19 cellular contexts compared by ENCODE assay signal in genomic region chr12:95600567-95600966, GRCh38.
"Had no signal": no experiment of that assay in that cellular context is flagged by ENCODE, and none has a peak within 500 bp of the region (broad histone marks: within the 10 kb centered on the region; RNA-seq: fewer than 3 reads in every experiment).

No MANE protein-coding gene starts in this region.

- ATAC-seq: activated T-cell treated with anti-CD3 and anti-CD28 coated beads, Interleukin-2, amount 50 U/mL, for 72 hours; left lung; natural killer cell treated with Interleukin-12 subunit alpha and Interleukin-12 subunit beta and Interleukin-15 and Interleukin-18, amount 100 ng/mL, for 72 hours; stimulated activated naive CD8-positive, alpha-beta T cell treated with anti-CD3 and anti-CD28 coated beads, Interleukin-15, Interleukin-2, amounts not matched to agents 100 U/mL and 50 U/mL, for 24 hours; T-helper 17 cell; upper lobe of right lung had no signal

- H3K27me3 ChIP-seq: breast epithelium, left lung, upper lobe of right lung had no signal

- DNase-seq: activated CD4-positive, alpha-beta memory T cell treated with anti-CD3 and anti-CD28 coated beads for 36 hours; activated CD4-positive, alpha-beta T cell treated with anti-CD3 and anti-CD28 coated beads for 4 hours; activated CD4-positive, CD25-positive, alpha-beta regulatory T cell; activated effector memory CD4-positive, alpha-beta T cell treated with Interleukin-2 at 50 U/mL for 16 hours; activated naive CD4-positive, alpha-beta T cell treated with anti-CD3 and anti-CD28 coated beads for 36 hours; activated naive CD8-positive, alpha-beta T cell treated with anti-CD3 and anti-CD28 coated beads, Interleukin-2, amount 10 ng/mL, durations not matched to agents 7 days and 5 days; activated T-cell treated with anti-CD3 and anti-CD28 coated beads, Interleukin-2, amount 50 U/mL, for 72 hours; amniotic stem cell; left lung; mammary epithelial cell; midbrain; stimulated activated CD4-positive, alpha-beta T cell treated with anti-CD3 and anti-CD28 coated beads, Interleukin-12 subunit alpha, Interleukin-12 subunit beta, amount 100 ng/mL, for 4 hours; stimulated activated CD4-positive, alpha-beta T cell treated with anti-CD3 and anti-CD28 coated beads, Interleukin-4, amount 100 ng/mL, for 4 hours; stimulated activated naive CD8-positive, alpha-beta T cell treated with anti-CD3 and anti-CD28 coated beads, Interleukin-15, Interleukin-2, amounts not matched to agents 100 U/mL and 50 U/mL, for 24 hours; T-helper 17 cell; upper lobe of right lung had no signal

- H3K4me3 ChIP-seq: breast epithelium, coronary artery, left lung, upper lobe of right lung had no signal

- H3K27ac ChIP-seq: breast epithelium, coronary artery, left lung, upper lobe of right lung had no signal

- H3K36me3 ChIP-seq: breast epithelium, left lung, upper lobe of right lung had no signal

- H3K4me1 ChIP-seq: breast epithelium, left lung, upper lobe of right lung had no signal

- H3K9me3 ChIP-seq: breast epithelium, left lung, upper lobe of right lung had no signal
